In the genomic region with DNA sequence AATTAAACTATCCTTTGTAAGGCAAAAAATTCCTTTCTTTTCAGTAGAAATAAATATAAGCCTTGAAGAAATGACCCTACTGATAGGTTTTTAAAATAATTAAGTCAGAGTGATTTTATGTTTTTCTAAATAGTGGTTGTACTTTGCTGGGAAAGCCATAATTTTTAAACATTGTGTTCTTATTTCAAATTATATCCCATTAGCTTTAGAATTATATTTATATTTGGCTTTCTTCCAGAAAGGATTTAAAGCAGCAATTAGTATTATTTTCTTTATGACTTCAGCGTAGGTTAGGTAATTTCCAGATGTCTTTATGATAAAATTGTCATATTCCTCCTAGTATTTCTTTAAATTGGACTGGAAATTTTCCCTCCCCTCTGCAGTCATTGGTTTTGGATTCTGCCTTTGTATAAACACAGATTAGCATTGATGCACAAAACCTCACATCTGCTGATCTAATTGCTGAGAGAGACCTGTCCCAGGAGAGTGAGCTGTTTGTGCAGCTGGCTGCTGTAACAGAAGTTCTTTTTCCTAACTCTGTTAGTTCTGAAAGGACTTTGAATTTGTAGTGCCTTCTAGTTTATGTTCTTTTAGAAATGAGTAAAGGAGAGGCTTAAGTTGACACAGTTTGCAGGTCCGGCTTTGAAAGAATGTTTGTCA, we compare ENCODE assay signal across 11 cellular contexts. TPM values are rescaled to one million over a fixed set of nuclear protein-coding genes. Genes with fewer than 3 reads are reported as not detected.
A peak's percentile ranks its signal among the peaks of the same experiment; 100 is the strongest.
DNase-seq lines count a peak whose midpoint lies in the region; ATAC-seq and TF ChIP-seq lines count a peak whose summit lies in the region.
"Had no signal": no experiment of that assay in that cellular context is flagged by ENCODE, and none has a peak within 500 bp of the region (broad histone marks: within the 10 kb centered on the region; RNA-seq: fewer than 3 reads in every experiment).

No MANE protein-coding gene starts in this region.

- no peak overlapping the region for H2AFZ ChIP-seq in MM.1S (ENCODE audit: low read length)
- H2AFZ ChIP-seq in neural progenitor cell (replicated peaks): no peak overlapping the region

- H3K36me3 ChIP-seq in MM.1S (replicated peaks; ENCODE audit: insufficient read depth, low read length) (peaks cover 6% of the 10 kb centered on the region; the same call in 1 of the 2 replicates), left ventricle myocardium inferior (peaks cover 85% of the 10 kb centered on the region), neural progenitor cell (peaks cover 25% of the 10 kb centered on the region)

- H3K9me3 ChIP-seq in MM.1S (replicated peaks; ENCODE audit: insufficient read depth, low read length): no peaks in the 10 kb centered on the region
- no peaks in the 10 kb centered on the region for H3K9me3 ChIP-seq in left ventricle myocardium inferior (replicated peaks)
- no peaks in the 10 kb centered on the region for H3K9me3 ChIP-seq in neural progenitor cell (ENCODE audit: low read depth)

- H3K27ac ChIP-seq in MM.1S (ENCODE audit: low read length): peak overlapping the region; percentile 51; the same call in 1 of the 2 replicates
- peak overlapping the region; percentile 77 for H3K27ac ChIP-seq in left ventricle myocardium inferior (replicated peaks)
- no peak overlapping the region for H3K27ac ChIP-seq in neural progenitor cell
- H3K27ac ChIP-seq: cardiac muscle cell had no signal

- H3K9me3 Mint-ChIP-seq in neural progenitor cell: no peaks in the 10 kb centered on the region

- H3K9me2 ChIP-seq in MM.1S (replicated peaks; ENCODE audit: insufficient read depth, low read length): no peaks in the 10 kb centered on the region

- peaks cover 7% of the 10 kb centered on the region for H3K79me2 ChIP-seq in MM.1S (ENCODE audit: low read length)
- H3K79me2 ChIP-seq in neural progenitor cell (ENCODE audit: low read depth): no peaks in the 10 kb centered on the region

- H3K4me2 ChIP-seq in MM.1S (ENCODE audit: low read depth, low read length) (peak overlapping the region; percentile 5; the same call in 1 of the 2 replicates), neural progenitor cell (no peak overlapping the region)

- H3K27ac Mint-ChIP-seq in neural progenitor cell: no peak overlapping the region

- ATAC-seq in HG02981 (IDR thresholded peaks at IDR 0.05; ENCODE audit: unreplicated experiment) (no peak), GM21390 (IDR thresholded peaks at IDR 0.05; ENCODE audit: unreplicated experiment) (no peak), HG03045 (IDR thresholded peaks at IDR 0.05; ENCODE audit: unreplicated experiment) (no peak)

- H3K4me3 Mint-ChIP-seq in neural progenitor cell: no peak overlapping the region

- H3K27me3 ChIP-seq in MM.1S (replicated peaks; ENCODE audit: insufficient read depth, low read length): no peaks in the 10 kb centered on the region
- no peaks in the 10 kb centered on the region for H3K27me3 ChIP-seq in left ventricle myocardium inferior (ENCODE audit: low read depth)
- no peaks in the 10 kb centered on the region for H3K27me3 ChIP-seq in neural progenitor cell
- H3K27me3 ChIP-seq: cardiac muscle cell had no signal

- peaks cover 44% of the 10 kb centered on the region for H3K4me1 ChIP-seq in MM.1S (ENCODE audit: low read length)
- peaks cover 32% of the 10 kb centered on the region for H3K4me1 ChIP-seq in left ventricle myocardium inferior
- H3K4me1 ChIP-seq in neural progenitor cell: no peaks in the 10 kb centered on the region

- H3K4me3 ChIP-seq in AG10803 (ENCODE audit: low read length) (no peak overlapping the region), MM.1S (ENCODE audit: low read length) (no peak overlapping the region), left ventricle myocardium inferior (no peak overlapping the region), neural progenitor cell (no peak overlapping the region)
- H3K4me3 ChIP-seq: cardiac muscle cell had no signal

- H3K9ac ChIP-seq in MM.1S (ENCODE audit: low read length) (no peak overlapping the region), neural progenitor cell (no peak overlapping the region)

- H3K36me3 Mint-ChIP-seq in neural progenitor cell: peaks cover 33% of the 10 kb centered on the region

- H3F3A ChIP-seq in MM.1S (ENCODE audit: insufficient read depth, low read length) (peaks cover 42% of the 10 kb centered on the region), neural progenitor cell (ENCODE audit: low read depth) (peaks cover 12% of the 10 kb centered on the region)

- intact Hi-C loops in left ventricle myocardium inferior (cut with micrococcal nuclease): no loop called here

- peak; percentile 22 for DNase-seq in AG10803 (ENCODE audit: low read depth)
- DNase-seq in MM.1S: peak; percentile 63
- peak; percentile 50 for DNase-seq in SK-N-DZ (ENCODE audit: low spot score)
- peak; percentile 29 for DNase-seq in left ventricle myocardium inferior
- DNase-seq in neural progenitor cell (ENCODE audit: low spot score): no peak
- DNase-seq: activated CD4-positive, CD25-positive, alpha-beta regulatory T cell treated with anti-CD3 and anti-CD28 coated beads, Interleukin-2, amount 50 U/mL, for 72 hours; NCI-H446 treated with DMSO at 0.1 percent for 48 hours had no signal

- no peaks in the 10 kb centered on the region for H3K27me3 Mint-ChIP-seq in neural progenitor cell (ENCODE audit: insufficient read depth, low read depth)

- TF ChIP-seq CTCF in AG10803 (conservative IDR thresholded peaks at IDR 0.05; ENCODE audit: low read length) (no peak), MM.1S (IDR thresholded peaks at IDR 0.05; ENCODE audit: low read length) (no peak), left ventricle myocardium inferior (IDR thresholded peaks at IDR 0.05; ENCODE audit: borderline replicate concordance) (no peak), neural progenitor cell (IDR thresholded peaks at IDR 0.05) (no peak)

- peaks cover 7% of the 10 kb centered on the region for H3K4me1 Mint-ChIP-seq in neural progenitor cell

- no peaks in the 10 kb centered on the region for H4K20me1 ChIP-seq in MM.1S (ENCODE audit: insufficient read depth, low read length)
- no peaks in the 10 kb centered on the region for H4K20me1 ChIP-seq in neural progenitor cell (ENCODE audit: low read depth)

RNA-seq across cellular contexts. Expression of gene KPNB1, which starts 45.3 kb away (rescaled TPM):
- polyA plus RNA-seq in SK-N-DZ (2014; cell fraction: cytosol; rRNA removed): 283 and 411 TPM in 2 replicates
- polyA plus RNA-seq in SK-N-DZ (2014; cell fraction: nucleus; rRNA removed): 203 and 285 TPM in 2 replicates
- 173 TPM for total RNA-seq in left ventricle myocardium inferior
- total RNA-seq in neural progenitor cell (ENCODE audit: low replicate concordance): 454 and 543 TPM in 2 replicates
